8 cellular contexts compared by ENCODE assay signal in genomic region chr1:85047472-85048295, GRCh38. TPM values are rescaled to one million over a fixed set of nuclear protein-coding genes. Genes with fewer than 3 reads are reported as not detected.
A peak's percentile ranks its signal among the peaks of the same experiment; 100 is the strongest.
DNase-seq lines count a peak whose midpoint lies in the region; ATAC-seq and TF ChIP-seq lines count a peak whose summit lies in the region.

No MANE protein-coding gene starts in this region.

- no peaks in the 10 kb centered on the region for H3K9me3 ChIP-seq in thoracic aorta

- peaks cover 4 to 8% of the 10 kb centered on the region in 2 donors for H3K4me1 ChIP-seq in thoracic aorta (ENCODE audit: control insufficient read depth in 1 of 2, low read depth in 2 of 2)

- no peak overlapping the region for H3K27ac ChIP-seq in thoracic aorta

- peak overlapping the region; percentile 43 for H3K4me3 ChIP-seq in astrocyte of the cerebellum (ENCODE audit: low read depth, low read length)
- H3K4me3 ChIP-seq in thoracic aorta = peak overlapping the region; percentile 65

- DNase-seq in NCI-H1417 (lab: John Stamatoyannopoulos, UW) = peak; percentile 57 to 64 (median 64)
- no peak for DNase-seq in NCI-H1417 treated with DMSO at 0.1 percent for 48 hours (lab: John Stamatoyannopoulos, UW)
- peak; percentile 25 for DNase-seq in HuH-7 (ENCODE audit: low spot score)
- DNase-seq in astrocyte of the cerebellum (ENCODE audit: low read depth) = no peak
- DNase-seq in left lobe of liver (ENCODE audit: low spot score) = no peak
- DNase-seq in thoracic aorta (ENCODE audit: low spot score) = no peak
- no peak for DNase-seq in H4 (ENCODE audit: low spot score)

- ATAC-seq in GM21576 (IDR thresholded peaks at IDR 0.05; ENCODE audit: unreplicated experiment) (peak; percentile 54), left lobe of liver (peak; percentile 67), thoracic aorta (ENCODE audit: insufficient number of reproducible peaks, low FRiP score, low read depth) (no peak)

- H3K36me3 ChIP-seq in thoracic aorta = no peaks in the 10 kb centered on the region

- no peak for TF ChIP-seq CTCF in astrocyte of the cerebellum (IDR thresholded peaks at IDR 0.05; ENCODE audit: low read depth, low read length, missing control alignments)
- TF ChIP-seq CTCF in thoracic aorta (IDR thresholded peaks at IDR 0.05) = no peak

- H3K27me3 ChIP-seq in thoracic aorta (replicated peaks; ENCODE audit: insufficient read depth) = no peaks in the 10 kb centered on the region

- in situ Hi-C loops in astrocyte of the cerebellum (cut with HindIII; ENCODE audit: low sequenced_read_pairs) = no loop called here

RNA-seq across cellular contexts. Expression of gene MCOLN3, which starts 0.6 kb away (rescaled TPM):
- total RNA-seq in left lobe of liver (0.05 TPM), thoracic aorta (1 to 10 TPM; 2.3 to 3.2 TPM)
- total RNA-seq in H4 (2014; rRNA removed; shearing (Covaris generic)) = 0.72 and 1.4 TPM in 2 replicates

RNA-seq across cellular contexts. Expression of gene MCOLN2, which starts 50.8 kb away (rescaled TPM):
- total RNA-seq in left lobe of liver (0.33 TPM), thoracic aorta (1 to 10 TPM; 1.2 to 1.8 TPM)
- total RNA-seq in H4 (2014; rRNA removed; shearing (Covaris generic)) = 2.3 and 2.6 TPM in 2 replicates

Comparison
In these comparisons a context has a peak if more than half of its experiments do, and no peak if none do; other contexts are left out.
1. DNase-seq: peak in NCI-H1417 (3 of 3) and HuH-7 (single experiment); none in NCI-H1417 treated with DMSO at 0.1 percent for 48 hours (single experiment), astrocyte of the cerebellum (single experiment), left lobe of liver (single experiment), thoracic aorta (single experiment) and H4 (single experiment).